9 cellular contexts compared by ENCODE assay signal in the genomic region with DNA sequence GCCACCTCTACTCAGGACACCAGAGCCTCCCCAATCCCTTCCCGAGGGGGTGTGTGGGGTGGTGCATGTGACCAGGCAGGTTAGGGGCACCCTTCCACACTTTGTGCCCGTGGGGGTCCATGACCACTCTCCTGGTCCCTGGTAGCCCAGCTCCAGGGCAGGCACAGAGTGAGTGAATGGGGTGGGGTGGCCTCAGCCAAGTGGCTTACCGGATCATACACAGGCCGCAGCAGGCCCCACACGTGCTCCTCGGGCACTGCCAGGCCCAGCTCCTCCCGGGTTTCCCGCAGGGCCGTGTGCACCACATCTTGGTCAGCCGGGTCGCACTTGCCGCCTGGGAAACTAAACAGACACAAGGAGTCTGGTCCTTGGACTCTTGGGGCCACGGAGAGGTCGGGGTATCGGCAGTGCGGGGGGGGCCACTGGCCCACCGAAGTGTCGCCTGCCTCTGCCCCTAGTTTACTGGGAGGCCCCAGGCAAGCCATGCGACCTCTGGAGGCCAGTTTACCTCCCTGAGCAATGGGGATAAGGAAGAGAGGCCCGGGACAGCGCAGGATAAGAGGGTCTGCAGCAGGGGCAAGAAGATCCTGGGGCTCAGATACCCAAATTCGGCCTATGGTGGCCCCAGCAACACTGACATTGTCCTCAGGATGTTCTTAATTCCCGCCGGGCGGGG. TPM values are rescaled to one million over a fixed set of nuclear protein-coding genes. Genes with fewer than 3 reads are reported as not detected.
DNase-seq lines count a peak whose midpoint lies in the region; ATAC-seq and TF ChIP-seq lines count a peak whose summit lies in the region.
"Had no signal": no experiment of that assay in that cellular context is flagged by ENCODE, and none has a peak within 500 bp of the region (broad histone marks: within the 10 kb centered on the region; RNA-seq: fewer than 3 reads in every experiment).

No MANE protein-coding gene starts in this region.

- no peak overlapping the region for H3K4ac ChIP-seq in mesendoderm (ENCODE audit: low read depth, low read length)

- H3K79me1 ChIP-seq in mesendoderm (ENCODE audit: low read length), result no peaks in the 10 kb centered on the region

- H3K27ac ChIP-seq in brain microvascular endothelial cell, result no peak overlapping the region
- H3K27ac ChIP-seq in mesendoderm (ENCODE audit: low read depth, low read length), result no peak overlapping the region
- peak overlapping the region; percentile 92 to 95 (median 94) for H3K27ac ChIP-seq in upper lobe of left lung

- H3K27me3 Mint-ChIP-seq in activated T-cell treated with anti-CD3 and anti-CD28 coated beads, Interleukin-2, amount 50 U/mL, for 72 hours (ENCODE audit: low read depth), result no peaks in the 10 kb centered on the region

- H4K8ac ChIP-seq in mesendoderm (ENCODE audit: low read depth, low read length), result no peak overlapping the region

- no peak overlapping the region for H3K23ac ChIP-seq in mesendoderm (ENCODE audit: low read length)

- no peak overlapping the region for H2BK15ac ChIP-seq in mesendoderm (replicated peaks; ENCODE audit: low read depth)

- H2AK5ac ChIP-seq in mesendoderm (ENCODE audit: low read length), result no peak overlapping the region

- in situ Hi-C loops in brain microvascular endothelial cell (cut with HindIII; ENCODE audit: low pct_ligation_motif_present, low sequenced_read_pairs), result no loop called here

- no peak for ATAC-seq in activated T-cell treated with anti-CD3 and anti-CD28 coated beads, Interleukin-2, amount 50 U/mL, for 72 hours (replicated peaks in 1 of 2)
- no peak for ATAC-seq in upper lobe of left lung (ENCODE audit: low FRiP score in 2 of 2)

- TF ChIP-seq CTCF in brain microvascular endothelial cell (IDR thresholded peaks at IDR 0.05; ENCODE audit: low read depth, low read length, missing control alignments) (no peak), upper lobe of left lung (IDR thresholded peaks at IDR 0.05) (no peak)

- H3K79me2 ChIP-seq in mesendoderm (ENCODE audit: control insufficient read depth, insufficient read depth, low read length), result no peaks in the 10 kb centered on the region

- H3K56ac ChIP-seq in mesendoderm (ENCODE audit: low read length), result peak overlapping the region; percentile 89

- no peak for DNase-seq in activated T-cell treated with anti-CD3 and anti-CD28 coated beads, Interleukin-2, amount 50 U/mL, for 72 hours
- DNase-seq in activated T-cell treated with anti-CD3 and anti-CD28 coated beads, Interleukin-2, amount 50 U/mL, for 48 hours, result no peak
- DNase-seq in brain microvascular endothelial cell (no peak), mesendoderm (peak; percentile 65), upper lobe of left lung (peak; percentile 20 to 82), foreskin melanocyte (no peak), NCI-H446 treated with DMSO at 0.1 percent for 48 hours (lab: John Stamatoyannopoulos, UW) (no peak), AG08396 (ENCODE audit: low spot score) (no peak)

- H3K36me3 Mint-ChIP-seq in activated T-cell treated with anti-CD3 and anti-CD28 coated beads, Interleukin-2, amount 50 U/mL, for 72 hours (ENCODE audit: insufficient read depth in 2 of 2), result no peaks in the 10 kb centered on the region

- no CpG with 5 or more reads among the region's 25 CpGs for WGBS in mesendoderm (ENCODE audit: extremely low coverage, insufficient coverage, low lambda C conversion rate)
- WGBS in upper lobe of left lung, 2 donors, result 51 to 60% methylated on average over 1 to 25 of the region's 25 CpGs

- H3K36me3 ChIP-seq in brain microvascular endothelial cell (replicated peaks) (no peaks in the 10 kb centered on the region), mesendoderm (ENCODE audit: control insufficient read depth, insufficient read depth, low read length) (no peaks in the 10 kb centered on the region), upper lobe of left lung (no peaks in the 10 kb centered on the region)

- peak overlapping the region; percentile 66 to 78 for H3K4me3 Mint-ChIP-seq in activated T-cell treated with anti-CD3 and anti-CD28 coated beads, Interleukin-2, amount 50 U/mL, for 72 hours

- H2BK5ac ChIP-seq in mesendoderm (ENCODE audit: low read length), result no peak overlapping the region

- H2BK120ac ChIP-seq in mesendoderm (ENCODE audit: low read depth, low read length), result no peak overlapping the region

- no peak overlapping the region for H3K27ac Mint-ChIP-seq in activated T-cell treated with anti-CD3 and anti-CD28 coated beads, Interleukin-2, amount 50 U/mL, for 72 hours

- H3K4me1 Mint-ChIP-seq in activated T-cell treated with anti-CD3 and anti-CD28 coated beads, Interleukin-2, amount 50 U/mL, for 72 hours (ENCODE audit: low read depth), result peaks cover 12% of the 10 kb centered on the region

- no peak for TF ChIP-seq POLR2A in upper lobe of left lung (IDR thresholded peaks at IDR 0.05)

- H4K5ac ChIP-seq in mesendoderm (ENCODE audit: low read length), result no peak overlapping the region

- H3K27me3 ChIP-seq in brain microvascular endothelial cell (replicated peaks) (no peaks in the 10 kb centered on the region), mesendoderm (ENCODE audit: insufficient read depth, low read length, poor library complexity) (no peaks in the 10 kb centered on the region), upper lobe of left lung (no peaks in the 10 kb centered on the region)

- H3K4me3 ChIP-seq in brain microvascular endothelial cell (ENCODE audit: low read depth, low read length), result peak overlapping the region; percentile 56
- no peak overlapping the region for H3K4me3 ChIP-seq in mesendoderm (ENCODE audit: low read length)
- peak overlapping the region in 3 of 4 donors; percentile 64 to 93 (median 84) for H3K4me3 ChIP-seq in upper lobe of left lung

- peak overlapping the region; percentile 61 for H3K9ac ChIP-seq in mesendoderm (ENCODE audit: low read length)

- H3K4me1 ChIP-seq in mesendoderm (ENCODE audit: control insufficient read depth, low read depth, low read length) (peaks cover 5% of the 10 kb centered on the region), upper lobe of left lung (peaks cover 8 to 21% (median 17%) of the 10 kb centered on the region in 4 donors)

- no peak overlapping the region for H3K18ac ChIP-seq in mesendoderm (ENCODE audit: low read length)

- TF ChIP-seq EP300 in upper lobe of left lung (IDR thresholded peaks at IDR 0.05), result no peak

- H3K9me3 Mint-ChIP-seq in activated T-cell treated with anti-CD3 and anti-CD28 coated beads, Interleukin-2, amount 50 U/mL, for 72 hours, result no peaks in the 10 kb centered on the region

- H3K9me3 ChIP-seq in upper lobe of left lung, result no peaks in the 10 kb centered on the region

- no peak overlapping the region for H3K4me2 ChIP-seq in mesendoderm (ENCODE audit: low read length)

RNA-seq across cellular contexts. Expression of a gene that starts 0.9 kb away (rescaled TPM):
- total RNA-seq in activated T-cell treated with anti-CD3 and anti-CD28 coated beads, Interleukin-2, amount 50 U/mL, for 72 hours, result 10 to 100 TPM; 19.6 to 24.6 TPM
- 4.2 TPM for polyA plus RNA-seq in mesendoderm (2013, experiment 1 of 2)
- 3.9 TPM for polyA plus RNA-seq in mesendoderm (2013, experiment 2 of 2)
- total RNA-seq in upper lobe of left lung, result 10 to 100 TPM in 4 of 6 donors, 1 to 10 TPM in 1, not detected in 1; 4.3 to 17.8 (median 13.9) TPM

RNA-seq across cellular contexts. Expression of a gene that starts 10.7 kb away (rescaled TPM):
- total RNA-seq in activated T-cell treated with anti-CD3 and anti-CD28 coated beads, Interleukin-2, amount 50 U/mL, for 72 hours, result not detected
- 0.04 TPM for polyA plus RNA-seq in mesendoderm (2013, experiment 1 of 2)
- polyA plus RNA-seq in mesendoderm (2013, experiment 2 of 2), result 0.03 TPM
- not detected for total RNA-seq in upper lobe of left lung
- total RNA-seq: Daoy had no signal

RNA-seq across cellular contexts. Expression of a gene that starts 21.7 kb away (rescaled TPM):
- total RNA-seq in activated T-cell treated with anti-CD3 and anti-CD28 coated beads, Interleukin-2, amount 50 U/mL, for 72 hours, result under 1 TPM; 0.30 to 0.31 TPM
- 0.08 TPM for polyA plus RNA-seq in mesendoderm (2013, experiment 1 of 2)
- polyA plus RNA-seq in mesendoderm (2013, experiment 2 of 2), result 0.13 TPM
- 1 to 10 TPM in 1 of 6 donors, under 1 TPM in 1, not detected in 4; 0.37 to 3.2 TPM for total RNA-seq in upper lobe of left lung
- total RNA-seq: Daoy had no signal

RNA-seq across cellular contexts. Expression of a gene that starts 22.1 kb away (rescaled TPM):
- total RNA-seq in activated T-cell treated with anti-CD3 and anti-CD28 coated beads, Interleukin-2, amount 50 U/mL, for 72 hours, result 100 to 1,000 TPM; 220 to 244 TPM
- polyA plus RNA-seq in mesendoderm (2013, experiment 1 of 2), result 58.8 TPM
- 56.6 TPM for polyA plus RNA-seq in mesendoderm (2013, experiment 2 of 2)
- total RNA-seq in upper lobe of left lung, result 100 to 1,000 TPM; 169 to 395 (median 205) TPM

RNA-seq across cellular contexts. Expression of a gene that starts 45.2 kb away (rescaled TPM):
- total RNA-seq in activated T-cell treated with anti-CD3 and anti-CD28 coated beads, Interleukin-2, amount 50 U/mL, for 72 hours, result 100 to 1,000 TPM; 199 to 215 TPM
- polyA plus RNA-seq in mesendoderm (2013, experiment 1 of 2), result 1,349 TPM
- polyA plus RNA-seq in mesendoderm (2013, experiment 2 of 2), result 1,345 TPM
- 1,000 to 10,000 TPM in 4 of 6 donors, 100 to 1,000 TPM in 2; 600 to 1,952 (median 1,144) TPM for total RNA-seq in upper lobe of left lung

Comparison
In these comparisons a context has a peak if more than half of its experiments do, and no peak if none do; other contexts are left out.
1. DNase-seq: peak in mesendoderm (single experiment) and upper lobe of left lung (2 of 2); none in activated T-cell treated with anti-CD3 and anti-CD28 coated beads, Interleukin-2, amount 50 U/mL, for 72 hours (0 of 2), activated T-cell treated with anti-CD3 and anti-CD28 coated beads, Interleukin-2, amount 50 U/mL, for 48 hours (0 of 2), brain microvascular endothelial cell (single experiment), foreskin melanocyte (single experiment), NCI-H446 treated with DMSO at 0.1 percent for 48 hours (single experiment) and AG08396 (single experiment).
2. H3K27ac ChIP-seq: peak in upper lobe of left lung (4 of 4); none in brain microvascular endothelial cell (single experiment) and mesendoderm (single experiment).